26 cellular contexts compared by ENCODE assay signal in the genomic region with DNA sequence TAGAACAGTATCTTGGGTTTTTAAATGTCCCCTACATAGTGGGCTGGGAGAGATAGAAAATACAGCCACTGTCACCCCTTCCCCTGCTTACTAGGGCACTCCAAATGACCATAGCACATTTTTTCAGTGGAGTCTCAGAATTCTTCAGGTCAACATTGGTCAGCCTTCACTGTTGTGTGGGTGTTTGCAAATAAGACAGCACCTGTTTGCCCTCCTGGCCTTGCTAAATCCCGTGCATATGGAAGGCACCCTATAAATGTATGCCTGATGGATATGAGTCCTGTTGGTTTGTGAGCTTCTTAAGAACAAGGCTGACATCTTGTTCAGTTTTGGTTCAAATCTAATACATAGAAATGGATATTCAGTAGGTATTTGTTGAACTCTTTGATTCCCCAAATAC. TPM values are rescaled to one million over a fixed set of nuclear protein-coding genes. Genes with fewer than 3 reads are reported as not detected.
DNase-seq lines count a peak whose midpoint lies in the region; ATAC-seq and TF ChIP-seq lines count a peak whose summit lies in the region.
"Had no signal": no experiment of that assay in that cellular context is flagged by ENCODE, and none has a peak within 500 bp of the region (broad histone marks: within the 10 kb centered on the region; RNA-seq: fewer than 3 reads in every experiment).

No MANE protein-coding gene starts in this region.

- no peak overlapping the region for H2BK15ac ChIP-seq in mesenchymal stem cell (ENCODE audit: low read depth, poor library complexity, severe bottlenecking)

- POLR2A ChIA-PET in MCF 10A (lab: Yijun Ruan, JAX), result interaction anchor here (0.7 to 18.1 kb wide), 10 partner anchors 10 to 244 kb away, joined by 3 to 553 read pairs (median 38); a partner anchor contains a TSS

- H4K8ac ChIP-seq in mesenchymal stem cell (ENCODE audit: low read length), result peak overlapping the region; percentile 9

- H3K4me3 ChIP-seq in breast epithelium (no peak overlapping the region), SK-N-MC (peak overlapping the region; percentile 5; the same call in 1 of the 2 replicates), mesenchymal stem cell (ENCODE audit: insufficient read depth in 1 of 2, low read depth in 1 of 2, low read length in 2 of 2) (no peak overlapping the region)
- H3K4me3 ChIP-seq: BLaER1 treated with 17β-estradiol and CSF1 and Interleukin-3, amounts not matched to agents 10 nM and 100 nM; psoas muscle had no signal

- no peaks in the 10 kb centered on the region for H3K27me3 ChIP-seq in breast epithelium
- H3K27me3 ChIP-seq in mesenchymal stem cell (ENCODE audit: control insufficient read depth in 1 of 2, insufficient read depth in 1 of 2, low read length in 2 of 2), result no peaks in the 10 kb centered on the region
- H3K27me3 ChIP-seq: neutrophil had no signal

- TF ChIP-seq CTCF in breast epithelium (IDR thresholded peaks at IDR 0.05) (no peak), MCF 10A (IDR thresholded peaks at IDR 0.05; ENCODE audit: unreplicated experiment) (no peak)

- no peaks in the 10 kb centered on the region for H3K27me3 Mint-ChIP-seq in MCF 10A (ENCODE audit: insufficient read depth, unreplicated experiment)
- H3K27me3 Mint-ChIP-seq: activated T-cell treated with anti-CD3 and anti-CD28 coated beads, Interleukin-2, amount 50 U/mL, for 24 hours had no signal

- H3K23ac ChIP-seq in mesenchymal stem cell (ENCODE audit: low read length in 2 of 2), result no peak overlapping the region

- H3K4ac ChIP-seq in mesenchymal stem cell (ENCODE audit: low read depth in 1 of 2, low read length in 2 of 2), result peak overlapping the region in 1 of 2 experiments; percentile 35

- H3K36me3 Mint-ChIP-seq in MCF 10A (ENCODE audit: insufficient read depth, unreplicated experiment), result peaks cover 17% of the 10 kb centered on the region

- no peak overlapping the region for H3K14ac ChIP-seq in mesenchymal stem cell (ENCODE audit: low read length in 2 of 2)

- H3K27ac ChIP-seq in breast epithelium, result peak overlapping the region; percentile 43 to 56
- peak overlapping the region; percentile 4; the same call in 1 of the 2 replicates for H3K27ac ChIP-seq in SK-N-MC
- H3K27ac ChIP-seq in mesenchymal stem cell (ENCODE audit: low read length, poor library complexity, severe bottlenecking), result peak overlapping the region; percentile 40
- no peak overlapping the region for H3K27ac ChIP-seq in substantia nigra (ENCODE audit: low read depth, low read length, poor library complexity, severe bottlenecking)
- H3K27ac ChIP-seq: BLaER1 treated with 17β-estradiol and CSF1 and Interleukin-3, amounts not matched to agents 10 nM and 100 nM; neutrophil; psoas muscle had no signal

- peaks cover 22% of the 10 kb centered on the region for H3K79me1 ChIP-seq in mesenchymal stem cell (replicated peaks; ENCODE audit: low read length, poor library complexity, severe bottlenecking)

- 100% methylated on average over 1 of the region's 1 CpG for WGBS in mesenchymal stem cell

- no peak overlapping the region for H2BK120ac ChIP-seq in mesenchymal stem cell (ENCODE audit: low read depth, low read length)

- H3K4me1 ChIP-seq in breast epithelium, result peaks cover 8 to 11% of the 10 kb centered on the region in 2 donors
- peaks cover 20% of the 10 kb centered on the region for H3K4me1 ChIP-seq in mesenchymal stem cell (ENCODE audit: control insufficient read depth, insufficient read depth, low read depth, low read length)

- H2AK5ac ChIP-seq in mesenchymal stem cell (ENCODE audit: low read length, severe bottlenecking), result peak overlapping the region; percentile 95

- no peak overlapping the region for H3K4me3 Mint-ChIP-seq in MCF 10A (ENCODE audit: unreplicated experiment)
- H3K4me3 Mint-ChIP-seq: activated B cell treated with CpG ODN at 0.5 μM for 24 hours; activated CD4-positive, alpha-beta memory T cell treated with anti-CD3 and anti-CD28 coated beads, Interleukin-2, amount 10 ng/mL, durations not matched to agents 7 days and 5 days; activated T-cell treated with anti-CD3 and anti-CD28 coated beads, Interleukin-2, amount 50 U/mL, for 24 hours had no signal

- H2AFZ ChIP-seq in mesenchymal stem cell (ENCODE audit: low read depth, low read length), result no peak overlapping the region

- BruUV-seq in MCF 10A (replicated peaks; lab: Mats Ljungman, UMichigan), result no TSS peak

- H3K36me3 ChIP-seq in breast epithelium (no peaks in the 10 kb centered on the region), SK-N-MC (ENCODE audit: insufficient read depth, low read length) (no peaks in the 10 kb centered on the region), mesenchymal stem cell (ENCODE audit: control insufficient read depth in 1 of 2, insufficient read depth in 2 of 2, low read depth in 1 of 2, low read length in 2 of 2) (no peaks in the 10 kb centered on the region)
- H3K36me3 ChIP-seq: BLaER1 treated with 17β-estradiol and CSF1 and Interleukin-3, amounts not matched to agents 10 nM and 100 nM; neutrophil had no signal

- H3K9me3 ChIP-seq in breast epithelium, result no peaks in the 10 kb centered on the region
- no peaks in the 10 kb centered on the region for H3K9me3 ChIP-seq in SK-N-MC (ENCODE audit: low read depth, low read length)
- no peaks in the 10 kb centered on the region for H3K9me3 ChIP-seq in mesenchymal stem cell (ENCODE audit: control insufficient read depth, low read length)
- H3K9me3 ChIP-seq: BLaER1 treated with 17β-estradiol and CSF1 and Interleukin-3, amounts not matched to agents 10 nM and 100 nM; neutrophil; psoas muscle had no signal

- H3K27ac Mint-ChIP-seq in MCF 10A (ENCODE audit: low read depth, unreplicated experiment), result no peak overlapping the region
- H3K27ac Mint-ChIP-seq: activated B cell treated with CpG ODN at 0.5 μM for 24 hours had no signal

- H3K4me1 Mint-ChIP-seq in MCF 10A (ENCODE audit: insufficient read depth, unreplicated experiment), result peaks cover 51% of the 10 kb centered on the region

- no peak for ATAC-seq in HG02885 (IDR thresholded peaks at IDR 0.05; ENCODE audit: poor library complexity, unreplicated experiment)
- ATAC-seq: left lobe of liver, psoas muscle had no signal

- no peak overlapping the region for H2BK5ac ChIP-seq in mesenchymal stem cell (ENCODE audit: low read depth, low read length, poor library complexity, severe bottlenecking)

- H3K9ac ChIP-seq in SK-N-MC (ENCODE audit: insufficient read length) (no peak overlapping the region), mesenchymal stem cell (ENCODE audit: low read length) (no peak overlapping the region)
- H3K9ac ChIP-seq: BLaER1 treated with 17β-estradiol and CSF1 and Interleukin-3, amounts not matched to agents 10 nM and 100 nM had no signal

- no peak for TF ChIP-seq POLR2A in breast epithelium (IDR thresholded peaks at IDR 0.05)

- DNase-seq in breast epithelium (ENCODE audit: low spot score in 2 of 2) (no peak), MCF 10A (ENCODE audit: unreplicated experiment) (no peak), SK-N-MC (ENCODE audit: low read depth, low spot score) (no peak), mesenchymal stem cell (no peak), substantia nigra (lab: John Stamatoyannopoulos, UW) (no peak), GM19238 (ENCODE audit: insufficient read length, low spot score) (no peak), HUDEP-2 (lab: John Stamatoyannopoulos, UW; ENCODE audit: unreplicated experiment in 76 of 76) (no peak)
- DNase-seq: activated B cell treated with CpG ODN at 0.5 μM for 24 hours; activated CD4-positive, alpha-beta memory T cell treated with anti-CD3 and anti-CD28 coated beads, Interleukin-2, amount 10 ng/mL, durations not matched to agents 7 days and 5 days; activated naive CD4-positive, alpha-beta T cell treated with Interleukin-2 at 50 U/mL for 16 hours; activated T-cell treated with anti-CD3 and anti-CD28 coated beads, Interleukin-2, amount 50 U/mL, for 24 hours; anterior cingulate cortex; effector CD8-positive, alpha-beta T cell; KG1; midbrain; MV-4-11; NCI-H1694 treated with DMSO at 0.1 percent for 48 hours; NCI-H748 treated with DMSO at 0.1 percent for 48 hours; OCI-M1; psoas muscle; stimulated activated CD4-positive, alpha-beta T cell treated with anti-CD3 and anti-CD28 coated beads, Interleukin-2, amount 100 ng/mL, for 48 hours; T-helper 9 cell had no signal

- CTCF ChIA-PET in MCF 10A (lab: Yijun Ruan, JAX), result interaction anchor here (0.7 to 34.0 kb wide), 5 partner anchors 9 to 158 kb away, joined by 3 to 536 read pairs (median 3); a partner anchor contains a TSS

- intact Hi-C loops in breast epithelium (cut with DNase I; ENCODE audit: low total_unique reads) (no loop called here), MCF 10A (cut with micrococcal nuclease) (no loop called here)

- peak overlapping the region in 1 of 2 experiments; percentile 83 for H3K18ac ChIP-seq in mesenchymal stem cell (ENCODE audit: low read depth in 1 of 2, low read length in 2 of 2)

- no peak overlapping the region for H3K4me2 ChIP-seq in mesenchymal stem cell (ENCODE audit: low read length, poor library complexity, severe bottlenecking)

- no peak overlapping the region for H2BK12ac ChIP-seq in mesenchymal stem cell (ENCODE audit: low read length in 2 of 2)

- no peak overlapping the region for H4K91ac ChIP-seq in mesenchymal stem cell (ENCODE audit: low read length)

- no peaks in the 10 kb centered on the region for H3K9me3 Mint-ChIP-seq in MCF 10A (ENCODE audit: unreplicated experiment)
- H3K9me3 Mint-ChIP-seq: activated B cell treated with CpG ODN at 0.5 μM for 24 hours; activated CD4-positive, alpha-beta memory T cell treated with anti-CD3 and anti-CD28 coated beads, Interleukin-2, amount 10 ng/mL, durations not matched to agents 7 days and 5 days; activated T-cell treated with anti-CD3 and anti-CD28 coated beads, Interleukin-2, amount 50 U/mL, for 24 hours had no signal

RNA-seq across cellular contexts. Expression of a gene that starts 12.5 kb away (rescaled TPM):
- total RNA-seq in breast epithelium, result 10 to 100 TPM; 45.9 to 99.5 (median 93.1) TPM
- 315 and 323 TPM in 2 replicates for total RNA-seq in MCF 10A (2022)
- 31.2 TPM for polyA plus RNA-seq in mesenchymal stem cell (2013, experiment 1 of 2)
- polyA plus RNA-seq in mesenchymal stem cell (2013, experiment 2 of 2), result 32.5 TPM
